ENCODE assay signal across 15 cellular contexts in the genomic region with DNA sequence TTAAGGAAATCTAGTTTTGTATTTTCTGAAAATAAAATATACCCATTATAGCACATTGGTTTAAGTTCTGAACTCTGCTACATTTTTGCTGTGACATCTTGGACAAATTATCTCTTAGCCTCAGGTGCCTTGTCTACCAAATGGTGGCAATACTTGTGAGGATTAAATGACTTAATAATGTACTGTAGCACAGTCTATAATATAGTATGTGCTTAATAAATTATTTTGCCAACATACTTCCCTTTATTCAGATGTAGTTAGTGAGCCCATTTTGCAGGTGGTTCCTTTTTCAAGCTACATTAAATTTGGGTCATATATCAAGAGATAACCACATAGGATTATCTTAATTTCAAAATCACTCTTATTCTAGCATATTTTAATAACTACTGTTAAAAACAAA. TPM values are rescaled to one million over a fixed set of nuclear protein-coding genes. Genes with fewer than 3 reads are reported as not detected.
A peak's percentile ranks its signal among the peaks of the same experiment; 100 is the strongest.
DNase-seq lines count a peak whose midpoint lies in the region; ATAC-seq and TF ChIP-seq lines count a peak whose summit lies in the region.
"Had no signal": no experiment of that assay in that cellular context is flagged by ENCODE, and none has a peak within 500 bp of the region (broad histone marks: within the 10 kb centered on the region; RNA-seq: fewer than 3 reads in every experiment).

No MANE protein-coding gene starts in this region.

- H3K4me1 Mint-ChIP-seq in activated naive CD4-positive, alpha-beta T cell treated with anti-CD3 and anti-CD28 coated beads, Interleukin-2, amount 50 U/mL, for 24 hours = peaks cover 69% of the 10 kb centered on the region
- H3K4me1 Mint-ChIP-seq in activated naive CD4-positive, alpha-beta T cell treated with anti-CD3 and anti-CD28 coated beads for 36 hours (ENCODE audit: low read depth) = peaks cover 59% of the 10 kb centered on the region
- H3K4me1 Mint-ChIP-seq in immature natural killer cell (peaks cover 68 to 81% of the 10 kb centered on the region in 2 donors), neural progenitor cell (peaks cover 27% of the 10 kb centered on the region)
- H3K4me1 Mint-ChIP-seq in stimulated activated naive CD8-positive, alpha-beta T cell treated with anti-CD3 and anti-CD28 coated beads, Interleukin-15, amount 100 ng/mL, for 72 hours = peaks cover 63% of the 10 kb centered on the region

- H3K4me3 Mint-ChIP-seq in activated naive CD4-positive, alpha-beta T cell treated with anti-CD3 and anti-CD28 coated beads, Interleukin-2, amount 50 U/mL, for 24 hours = peak overlapping the region; percentile 100
- no peak overlapping the region for H3K4me3 Mint-ChIP-seq in activated naive CD4-positive, alpha-beta T cell treated with anti-CD3 and anti-CD28 coated beads for 36 hours
- peak overlapping the region in 2 of 5 donors; percentile 11 to 23 for H3K4me3 Mint-ChIP-seq in immature natural killer cell
- H3K4me3 Mint-ChIP-seq in stimulated activated naive CD8-positive, alpha-beta T cell treated with anti-CD3 and anti-CD28 coated beads, Interleukin-15, amount 100 ng/mL, for 72 hours = peak overlapping the region; percentile 43 to 55
- H3K4me3 Mint-ChIP-seq in neural progenitor cell = no peak overlapping the region

- TF ChIP-seq POLR2A in stomach (IDR thresholded peaks at IDR 0.05) = no peak

- no peak for TF ChIP-seq EP300 in stomach (IDR thresholded peaks at IDR 0.05)

- H3K36me3 ChIP-seq in SK-N-MC (ENCODE audit: insufficient read depth, low read length) (peaks cover 61% of the 10 kb centered on the region), neural progenitor cell (no peaks in the 10 kb centered on the region), stomach (peaks cover 0 to 14% (median 6%) of the 10 kb centered on the region in 4 donors)
- H3K36me3 ChIP-seq: thyroid gland had no signal

- peaks cover 75% of the 10 kb centered on the region for H4K20me1 ChIP-seq in neural progenitor cell (ENCODE audit: low read depth)

- no peak overlapping the region for H2AFZ ChIP-seq in neural progenitor cell (replicated peaks)

- H3K4me3 ChIP-seq in SK-N-MC (no peak overlapping the region), neural progenitor cell (no peak overlapping the region), stomach (no peak overlapping the region)
- H3K4me3 ChIP-seq: thyroid gland had no signal

- ATAC-seq in stimulated activated naive CD8-positive, alpha-beta T cell treated with anti-CD3 and anti-CD28 coated beads, Interleukin-15, amount 100 ng/mL, for 72 hours = no peak
- ATAC-seq: esophagus mucosa had no signal

- H3K4me1 ChIP-seq in neural progenitor cell (peaks cover 20% of the 10 kb centered on the region), stomach (peaks cover 32 to 79% (median 57%) of the 10 kb centered on the region in 4 donors)

- peaks cover 24% of the 10 kb centered on the region for H3F3A ChIP-seq in neural progenitor cell (ENCODE audit: low read depth)

- intact Hi-C loops in activated naive CD4-positive, alpha-beta T cell treated with anti-CD3 and anti-CD28 coated beads for 36 hours (cut with micrococcal nuclease) = no loop called here
- intact Hi-C loops in head of caudate nucleus (cut with DNase I) (loop anchor here (10.0 kb wide), 1 partner anchor 185 kb away; the partner anchor contains the start of gene KDM3B), stomach (cut with DNase I; ENCODE audit: low total_unique reads) (no loop called here)

- peaks cover 97% of the 10 kb centered on the region for H3K79me2 ChIP-seq in neural progenitor cell (ENCODE audit: low read depth)

- no peaks in the 10 kb centered on the region for H3K9me3 Mint-ChIP-seq in activated naive CD4-positive, alpha-beta T cell treated with anti-CD3 and anti-CD28 coated beads, Interleukin-2, amount 50 U/mL, for 24 hours
- no peaks in the 10 kb centered on the region for H3K9me3 Mint-ChIP-seq in activated naive CD4-positive, alpha-beta T cell treated with anti-CD3 and anti-CD28 coated beads for 36 hours
- H3K9me3 Mint-ChIP-seq in immature natural killer cell = no peaks in the 10 kb centered on the region
- H3K9me3 Mint-ChIP-seq in stimulated activated naive CD8-positive, alpha-beta T cell treated with anti-CD3 and anti-CD28 coated beads, Interleukin-15, amount 100 ng/mL, for 72 hours = no peaks in the 10 kb centered on the region
- H3K9me3 Mint-ChIP-seq in neural progenitor cell = no peaks in the 10 kb centered on the region
- H3K9me3 Mint-ChIP-seq: activated T-helper 2 cell treated with anti-CD3 and anti-CD28 coated beads, Interferon-gamma antibody, Interleukin-2, Interleukin-4, amounts not matched to agents 10 μg/mL and 5 μg/mL and 100 μg/mL, durations not matched to agents 14 hours and 24 hours and 36 hours; T-helper 2 cell treated with Interferon-gamma antibody and Interleukin-4, amounts not matched to agents 5 μg/mL and 100 μg/mL, for 36 hours had no signal

- no peaks in the 10 kb centered on the region for H3K27me3 ChIP-seq in neural progenitor cell
- H3K27me3 ChIP-seq in stomach = no peaks in the 10 kb centered on the region
- H3K27me3 ChIP-seq: thyroid gland had no signal

- no peak overlapping the region for H3K4me2 ChIP-seq in neural progenitor cell

- no peaks in the 10 kb centered on the region for H3K27me3 Mint-ChIP-seq in activated naive CD4-positive, alpha-beta T cell treated with anti-CD3 and anti-CD28 coated beads, Interleukin-2, amount 50 U/mL, for 24 hours
- H3K27me3 Mint-ChIP-seq in activated naive CD4-positive, alpha-beta T cell treated with anti-CD3 and anti-CD28 coated beads for 36 hours (ENCODE audit: low read depth) = no peaks in the 10 kb centered on the region
- H3K27me3 Mint-ChIP-seq in immature natural killer cell (ENCODE audit: low read depth in 3 of 3) (peaks cover 13 to 18% (median 16%) of the 10 kb centered on the region in 3 donors), neural progenitor cell (ENCODE audit: insufficient read depth, low read depth) (peaks cover 2% of the 10 kb centered on the region)
- no peaks in the 10 kb centered on the region for H3K27me3 Mint-ChIP-seq in stimulated activated naive CD8-positive, alpha-beta T cell treated with anti-CD3 and anti-CD28 coated beads, Interleukin-15, amount 100 ng/mL, for 72 hours

- H3K27ac Mint-ChIP-seq in activated naive CD4-positive, alpha-beta T cell treated with anti-CD3 and anti-CD28 coated beads, Interleukin-2, amount 50 U/mL, for 24 hours = no peak overlapping the region
- no peak overlapping the region for H3K27ac Mint-ChIP-seq in activated naive CD4-positive, alpha-beta T cell treated with anti-CD3 and anti-CD28 coated beads for 36 hours
- peak overlapping the region; percentile 13 to 100 (median 64) for H3K27ac Mint-ChIP-seq in immature natural killer cell
- H3K27ac Mint-ChIP-seq in stimulated activated naive CD8-positive, alpha-beta T cell treated with anti-CD3 and anti-CD28 coated beads, Interleukin-15, amount 100 ng/mL, for 72 hours = no peak overlapping the region
- no peak overlapping the region for H3K27ac Mint-ChIP-seq in neural progenitor cell
- H3K27ac Mint-ChIP-seq: activated T-helper 2 cell treated with anti-CD3 and anti-CD28 coated beads, Interferon-gamma antibody, Interleukin-2, Interleukin-4, amounts not matched to agents 10 μg/mL and 5 μg/mL and 100 μg/mL, durations not matched to agents 14 hours and 24 hours and 36 hours; T-helper 2 cell treated with Interferon-gamma antibody and Interleukin-4, amounts not matched to agents 5 μg/mL and 100 μg/mL, for 36 hours had no signal

- H3K27ac ChIP-seq in SK-N-MC = no peak overlapping the region
- H3K27ac ChIP-seq in neural progenitor cell = no peak overlapping the region
- peak overlapping the region in 2 of 5 donors; percentile 24 to 32 for H3K27ac ChIP-seq in stomach
- H3K27ac ChIP-seq: thyroid gland had no signal

- no peaks in the 10 kb centered on the region for H3K9me3 ChIP-seq in SK-N-MC (ENCODE audit: low read depth, low read length)
- H3K9me3 ChIP-seq in neural progenitor cell (ENCODE audit: low read depth) = no peaks in the 10 kb centered on the region
- H3K9me3 ChIP-seq in stomach = no peaks in the 10 kb centered on the region
- H3K9me3 ChIP-seq: thyroid gland had no signal

- peaks cover 20% of the 10 kb centered on the region for H3K36me3 Mint-ChIP-seq in activated naive CD4-positive, alpha-beta T cell treated with anti-CD3 and anti-CD28 coated beads, Interleukin-2, amount 50 U/mL, for 24 hours
- H3K36me3 Mint-ChIP-seq in activated naive CD4-positive, alpha-beta T cell treated with anti-CD3 and anti-CD28 coated beads for 36 hours (ENCODE audit: low read depth) = peaks cover 17% of the 10 kb centered on the region
- H3K36me3 Mint-ChIP-seq in immature natural killer cell = no peaks in the 10 kb centered on the region
- H3K36me3 Mint-ChIP-seq in neural progenitor cell = peaks cover 9% of the 10 kb centered on the region

- CTCF ChIA-PET in activated naive CD4-positive, alpha-beta T cell treated with anti-CD3 and anti-CD28 coated beads for 36 hours (lab: Charles Lee) = interaction anchor here (0.6 kb wide), 2 partner anchors 9 to 90 kb away, joined by 3 to 8 read pairs; no protein-coding TSS in a partner anchor

- TF ChIP-seq CTCF in neural progenitor cell (IDR thresholded peaks at IDR 0.05) (no peak), stomach (IDR thresholded peaks at IDR 0.05) (no peak)

- DNase-seq in activated naive CD4-positive, alpha-beta T cell treated with anti-CD3 and anti-CD28 coated beads for 36 hours = no peak
- DNase-seq in SK-N-MC (ENCODE audit: low read depth, low spot score) (no peak), immature natural killer cell (no peak), neural progenitor cell (ENCODE audit: low spot score) (no peak), head of caudate nucleus (no peak), stomach (no peak)
- DNase-seq in stimulated activated naive CD8-positive, alpha-beta T cell treated with anti-CD3 and anti-CD28 coated beads, Interleukin-15, amount 100 ng/mL, for 72 hours = no peak
- DNase-seq: NCI-H2029 treated with DMSO at 0.1 percent for 48 hours, NCI-H526 treated with DMSO at 0.1 percent for 48 hours, RPMI8226, thyroid gland had no signal

- peak overlapping the region; percentile 96 for H3K9ac ChIP-seq in SK-N-MC (ENCODE audit: insufficient read length)
- H3K9ac ChIP-seq in neural progenitor cell = no peak overlapping the region

RNA-seq across cellular contexts. Expression of gene ETF1, which starts 3.2 kb away (rescaled TPM):
- 100 to 1,000 TPM in 1 of 2 experiments, 10 to 100 TPM in 1; 99.8 to 107 TPM for total RNA-seq in activated naive CD4-positive, alpha-beta T cell treated with anti-CD3 and anti-CD28 coated beads for 36 hours
- 10 to 100 TPM; 30.0 to 38.2 (median 33.5) TPM for polyA plus RNA-seq in immature natural killer cell
- total RNA-seq in neural progenitor cell (ENCODE audit: low replicate concordance) = 85.5 and 116 TPM in 2 replicates
- 100 to 1,000 TPM in 1 of 5 donors, 10 to 100 TPM in 3, 1 to 10 TPM in 1; 9.0 to 119 (median 53.3) TPM for total RNA-seq in stomach
- polyA plus RNA-seq in stomach = 10 to 100 TPM; 35.7 to 66.3 (median 48.7) TPM

RNA-seq across cellular contexts. Expression of gene HSPA9, which starts 35.4 kb away (rescaled TPM):
- total RNA-seq in activated naive CD4-positive, alpha-beta T cell treated with anti-CD3 and anti-CD28 coated beads for 36 hours = 100 to 1,000 TPM; 457 to 472 TPM
- 100 to 1,000 TPM in 2 of 3 donors, 10 to 100 TPM in 1; 92.8 to 153 (median 145) TPM for polyA plus RNA-seq in immature natural killer cell
- total RNA-seq in neural progenitor cell (ENCODE audit: low replicate concordance) = 259 and 276 TPM in 2 replicates
- total RNA-seq in stomach = 100 to 1,000 TPM; 157 to 427 (median 196) TPM
- 10 to 100 TPM; 68.8 to 78.2 (median 75.2) TPM for polyA plus RNA-seq in stomach

Comparison
In these comparisons a context has a peak if more than half of its experiments do, and no peak if none do; other contexts are left out.
1. H3K4me3 Mint-ChIP-seq: peak in activated naive CD4-positive, alpha-beta T cell treated with anti-CD3 and anti-CD28 coated beads, Interleukin-2, amount 50 U/mL, for 24 hours (single experiment) and stimulated activated naive CD8-positive, alpha-beta T cell treated with anti-CD3 and anti-CD28 coated beads, Interleukin-15, amount 100 ng/mL, for 72 hours (2 of 2); none in activated naive CD4-positive, alpha-beta T cell treated with anti-CD3 and anti-CD28 coated beads for 36 hours (single experiment) and neural progenitor cell (single experiment).
2. H3K27ac Mint-ChIP-seq: peak in immature natural killer cell (6 of 6); none in activated naive CD4-positive, alpha-beta T cell treated with anti-CD3 and anti-CD28 coated beads, Interleukin-2, amount 50 U/mL, for 24 hours (single experiment), activated naive CD4-positive, alpha-beta T cell treated with anti-CD3 and anti-CD28 coated beads for 36 hours (single experiment), stimulated activated naive CD8-positive, alpha-beta T cell treated with anti-CD3 and anti-CD28 coated beads, Interleukin-15, amount 100 ng/mL, for 72 hours (0 of 2) and neural progenitor cell (single experiment).